10 cellular contexts compared by ENCODE assay signal in genomic region chr4:121200795-121201472, GRCh38. TPM values are rescaled to one million over a fixed set of nuclear protein-coding genes. Genes with fewer than 3 reads are reported as not detected.
DNase-seq lines count a peak whose midpoint lies in the region; ATAC-seq and TF ChIP-seq lines count a peak whose summit lies in the region.
"Had no signal": no experiment of that assay in that cellular context is flagged by ENCODE, and none has a peak within 500 bp of the region (broad histone marks: within the 10 kb centered on the region; RNA-seq: fewer than 3 reads in every experiment).

No MANE protein-coding gene starts in this region.

- H3K27ac Mint-ChIP-seq in activated T-helper 17 cell treated with anti-CD3 and anti-CD28 coated beads, Interleukin-2, amount 50 U/mL, for 72 hours: peak overlapping the region; percentile 78
- H3K27ac Mint-ChIP-seq: activated naive CD8-positive, alpha-beta T cell had no signal

- no peak for TF ChIP-seq EP300 in suprapubic skin (IDR thresholded peaks at IDR 0.05)

- no peaks in the 10 kb centered on the region for H3K9me3 ChIP-seq in suprapubic skin

- H3K27me3 ChIP-seq in suprapubic skin: no peaks in the 10 kb centered on the region

- peaks cover 26% of the 10 kb centered on the region for H3K4me1 Mint-ChIP-seq in activated T-helper 17 cell treated with anti-CD3 and anti-CD28 coated beads, Interleukin-2, amount 50 U/mL, for 72 hours

- peak overlapping the region; percentile 70 for H3K4me3 Mint-ChIP-seq in activated T-helper 17 cell treated with anti-CD3 and anti-CD28 coated beads, Interleukin-2, amount 50 U/mL, for 72 hours
- H3K4me3 Mint-ChIP-seq: activated naive CD8-positive, alpha-beta T cell had no signal

- WGBS in suprapubic skin: 78% methylated on average over 3 of the region's 3 CpGs

- H3K4me3 ChIP-seq in suprapubic skin: no peak overlapping the region

- no peak overlapping the region for H3K27ac ChIP-seq in suprapubic skin

- H3K27me3 Mint-ChIP-seq in activated T-helper 17 cell treated with anti-CD3 and anti-CD28 coated beads, Interleukin-2, amount 50 U/mL, for 72 hours: no peaks in the 10 kb centered on the region
- H3K27me3 Mint-ChIP-seq: activated naive CD8-positive, alpha-beta T cell had no signal

- H3K9me3 Mint-ChIP-seq in activated T-helper 17 cell treated with anti-CD3 and anti-CD28 coated beads, Interleukin-2, amount 50 U/mL, for 72 hours: peaks cover 7% of the 10 kb centered on the region

- DNase-seq in GM13977 (ENCODE audit: low spot score) (peak; percentile 12), UCSD-AML1 (lab: John Stamatoyannopoulos, UW; ENCODE audit: unreplicated experiment) (no peak), NCI-H2171 treated with DMSO at 0.1 percent for 48 hours (lab: John Stamatoyannopoulos, UW) (no peak), suprapubic skin (ENCODE audit: low spot score in 2 of 2) (no peak), SIG-M5 treated with dmso at 0.1 percent for 504 hours (lab: John Stamatoyannopoulos, UW; ENCODE audit: unreplicated experiment) (no peak)
- DNase-seq: Right ventricle myocardium superior had no signal

- H3K4me1 ChIP-seq in suprapubic skin: no peaks in the 10 kb centered on the region

- ATAC-seq in GM19397 (IDR thresholded peaks at IDR 0.05; ENCODE audit: unreplicated experiment): peak; percentile 57
- ATAC-seq in HG03045 (IDR thresholded peaks at IDR 0.05; ENCODE audit: unreplicated experiment): peak; percentile 74
- peak; percentile 46 for ATAC-seq in activated T-helper 17 cell treated with anti-CD3 and anti-CD28 coated beads, Interleukin-2, amount 50 U/mL, for 72 hours (replicated peaks)

- in situ Hi-C loops in GM13977 (cut with MboI; ENCODE audit: low pct_unique_long_range_greater_than_20kb, low sequenced_read_pairs, unreplicated experiment): no loop called here

- H3K36me3 ChIP-seq in suprapubic skin: no peaks in the 10 kb centered on the region

- peaks cover 6% of the 10 kb centered on the region for H3K36me3 Mint-ChIP-seq in activated T-helper 17 cell treated with anti-CD3 and anti-CD28 coated beads, Interleukin-2, amount 50 U/mL, for 72 hours (ENCODE audit: low read depth)
- H3K36me3 Mint-ChIP-seq: activated naive CD8-positive, alpha-beta T cell had no signal

- TF ChIP-seq CTCF in GM13977 (IDR thresholded peaks at IDR 0.05; ENCODE audit: extremely low read depth, insufficient read depth, missing control alignments) (no peak), suprapubic skin (IDR thresholded peaks at IDR 0.05) (no peak)

- no peak for TF ChIP-seq POLR2A in suprapubic skin (IDR thresholded peaks at IDR 0.05)

RNA-seq across cellular contexts. Expression of gene TNIP3, which starts 36.8 kb away (rescaled TPM):
- total RNA-seq in activated T-helper 17 cell treated with anti-CD3 and anti-CD28 coated beads, Interleukin-2, amount 50 U/mL, for 72 hours: 1 to 10 TPM; 3.6 to 7.5 TPM
- not detected for total RNA-seq in suprapubic skin
- total RNA-seq: Right ventricle myocardium superior had no signal

Comparison
In these comparisons a context has a peak if more than half of its experiments do, and no peak if none do; other contexts are left out.
1. RNA of gene TNIP3, which starts 36.8 kb away (total RNA-seq): 3.6 to 7.5 TPM in activated T-helper 17 cell treated with anti-CD3 and anti-CD28 coated beads, Interleukin-2, amount 50 U/mL, for 72 hours; not detected in suprapubic skin; every median in the first group is over 4 times any median in the second.
2. Peak in every context shown above with its lines, with median percentiles within 50 percentile points of each other: ATAC-seq.